ENCODE assay signal across 11 cellular contexts in genomic region chr3:23739536-23739935, GRCh38.
A peak's percentile ranks its signal among the peaks of the same experiment; 100 is the strongest.
DNase-seq lines count a peak whose midpoint lies in the region; ATAC-seq and TF ChIP-seq lines count a peak whose summit lies in the region.
"Had no signal": no experiment of that assay in that cellular context is flagged by ENCODE, and none has a peak within 500 bp of the region (broad histone marks: within the 10 kb centered on the region; RNA-seq: fewer than 3 reads in every experiment).

No MANE protein-coding gene starts in this region.

- no peaks in the 10 kb centered on the region for H3K27me3 ChIP-seq in kidney epithelial cell (ENCODE audit: control insufficient read depth, insufficient read depth, low read length)
- no peaks in the 10 kb centered on the region for H3K27me3 ChIP-seq in Karpas-422 (ENCODE audit: low read length)

- no peak overlapping the region for H3K9ac ChIP-seq in Karpas-422 (ENCODE audit: low read length)

- DNase-seq in AG10803 (ENCODE audit: low read depth) (peak; percentile 70), LHCN-M2 (ENCODE audit: low read depth) (peak; percentile 83), amniotic epithelial cell (ENCODE audit: low read depth) (peak; percentile 63), kidney epithelial cell (ENCODE audit: low read depth) (peak; percentile 44), T-helper 1 cell (no peak), Karpas-422 (no peak)
- DNase-seq in activated CD4-positive, alpha-beta T cell treated with anti-CD3 and anti-CD28 coated beads, Interleukin-2, amount 50 U/mL, for 48 hours = no peak
- DNase-seq: dorsolateral prefrontal cortex; stimulated activated CD4-positive, alpha-beta T cell treated with anti-CD3 and anti-CD28 coated beads, Interleukin-2, amount 100 ng/mL, for 48 hours had no signal

- H3K4me1 ChIP-seq in Karpas-422 (ENCODE audit: low read length) = no peaks in the 10 kb centered on the region

- H3K4me2 ChIP-seq in Karpas-422 (ENCODE audit: low read depth, low read length, poor library complexity, severe bottlenecking) = no peak overlapping the region

- no peak overlapping the region for H2AFZ ChIP-seq in Karpas-422 (ENCODE audit: low read length)

- no peaks in the 10 kb centered on the region for H3K79me2 ChIP-seq in Karpas-422 (ENCODE audit: low read length)

- no peak for ATAC-seq in GM18502 (IDR thresholded peaks at IDR 0.05; ENCODE audit: poor library complexity, unreplicated experiment)

- no peak overlapping the region for H3K27ac ChIP-seq in Karpas-422 (ENCODE audit: low read length)
- H3K27ac ChIP-seq: dorsolateral prefrontal cortex, RWPE1 had no signal

- H3K9me3 ChIP-seq in Karpas-422 (ENCODE audit: low read length) = no peaks in the 10 kb centered on the region

- H3K4me3 ChIP-seq in AG10803 (ENCODE audit: low read length) = no peak overlapping the region
- no peak overlapping the region for H3K4me3 ChIP-seq in kidney epithelial cell (ENCODE audit: low read depth, low read length)
- no peak overlapping the region for H3K4me3 ChIP-seq in Karpas-422 (ENCODE audit: low read length)
- H3K4me3 ChIP-seq: dorsolateral prefrontal cortex had no signal

- H4K20me1 ChIP-seq in Karpas-422 (ENCODE audit: insufficient read depth, low read depth, low read length) = no peaks in the 10 kb centered on the region

- TF ChIP-seq CTCF in AG10803 (conservative IDR thresholded peaks at IDR 0.05; ENCODE audit: low read length) (no peak), kidney epithelial cell (IDR thresholded peaks at IDR 0.05; ENCODE audit: insufficient read depth, low read length, poor library complexity, severe bottlenecking) (no peak)

- H3K9me2 ChIP-seq in Karpas-422 (replicated peaks; ENCODE audit: insufficient read depth, low read length) = no peaks in the 10 kb centered on the region

- H3K36me3 ChIP-seq in kidney epithelial cell (ENCODE audit: control insufficient read depth, insufficient read depth, low read length) (no peaks in the 10 kb centered on the region), Karpas-422 (ENCODE audit: insufficient read depth, low read length) (no peaks in the 10 kb centered on the region)

Comparison
In these comparisons a context has a peak if more than half of its experiments do, and no peak if none do; other contexts are left out.
1. DNase-seq: peak in AG10803 (single experiment), LHCN-M2 (single experiment), amniotic epithelial cell (single experiment) and kidney epithelial cell (single experiment); none in T-helper 1 cell (0 of 5), activated CD4-positive, alpha-beta T cell treated with anti-CD3 and anti-CD28 coated beads, Interleukin-2, amount 50 U/mL, for 48 hours (0 of 2) and Karpas-422 (single experiment).